1 cellular context compared by ENCODE assay signal in the genomic region with DNA sequence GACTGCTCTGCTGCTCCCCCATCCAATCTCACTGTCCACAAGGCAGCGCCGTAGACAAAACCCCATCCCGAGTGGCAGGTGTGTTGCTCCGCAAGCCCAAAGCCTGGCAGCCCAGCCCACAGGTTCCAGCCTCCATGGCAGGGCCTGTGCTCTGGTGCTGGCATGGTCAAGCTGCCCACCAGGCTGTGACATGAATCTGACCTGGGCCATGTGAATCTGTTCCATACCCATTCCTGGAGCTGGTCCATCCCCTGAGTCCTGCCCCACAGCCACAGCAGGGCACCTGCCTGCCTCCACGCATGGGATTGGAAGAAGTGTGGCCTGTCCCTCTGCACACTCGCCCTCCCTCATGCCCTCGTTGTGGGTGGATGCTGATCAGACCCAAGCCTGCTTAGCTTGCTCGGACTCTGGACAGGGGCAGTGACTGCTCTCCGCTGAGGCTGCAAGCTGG.
TF ChIP-seq lines count a peak whose summit lies in the region.

No MANE protein-coding gene starts in this region.

TF ChIP-seq in H1, 55 proteins besides CTCF, POLR2A, EP300 and RAD21 (continued from another document):
- TF ChIP-seq, protein P1, sequence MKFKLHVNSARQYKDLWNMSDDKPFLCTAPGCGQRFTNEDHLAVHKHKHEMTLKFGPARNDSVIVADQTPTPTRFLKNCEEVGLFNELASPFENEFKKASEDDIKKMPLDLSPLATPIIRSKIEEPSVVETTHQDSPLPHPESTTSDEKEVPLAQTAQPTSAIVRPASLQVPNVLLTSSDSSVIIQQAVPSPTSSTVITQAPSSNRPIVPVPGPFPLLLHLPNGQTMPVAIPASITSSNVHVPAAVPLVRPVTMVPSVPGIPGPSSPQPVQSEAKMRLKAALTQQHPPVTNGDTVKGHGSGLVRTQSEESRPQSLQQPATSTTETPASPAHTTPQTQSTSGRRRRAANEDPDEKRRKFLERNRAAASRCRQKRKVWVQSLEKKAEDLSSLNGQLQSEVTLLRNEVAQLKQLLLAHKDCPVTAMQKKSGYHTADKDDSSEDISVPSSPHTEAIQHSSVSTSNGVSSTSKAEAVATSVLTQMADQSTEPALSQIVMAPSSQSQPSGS (IDR thresholded peaks at IDR 0.05; ENCODE audit: low read length): no peak
